ENCODE assay signal across 8 cellular contexts in genomic region chr15:59917504-59918157, GRCh38.
DNase-seq lines count a peak whose midpoint lies in the region; ATAC-seq and TF ChIP-seq lines count a peak whose summit lies in the region.

No MANE protein-coding gene starts in this region.

- peaks cover 15 to 18% (median 17%) of the 10 kb centered on the region in 3 donors for H3K4me1 Mint-ChIP-seq in CD8-positive, alpha-beta memory T cell

- peaks cover 11% of the 10 kb centered on the region for H3K4me1 ChIP-seq in CD8-positive, alpha-beta memory T cell (ENCODE audit: insufficient read depth, low read length)
- no peaks in the 10 kb centered on the region for H3K4me1 ChIP-seq in OCI-LY7 (ENCODE audit: insufficient read depth, low read length, poor library complexity, severe bottlenecking)

- peaks cover 14 to 21% of the 10 kb centered on the region in 2 donors for H3K27me3 Mint-ChIP-seq in CD8-positive, alpha-beta memory T cell

- H3K4me3 ChIP-seq in CD8-positive, alpha-beta memory T cell (ENCODE audit: low read length), result no peak overlapping the region
- H3K4me3 ChIP-seq in OCI-LY7 (ENCODE audit: low read depth, low read length, poor library complexity, severe bottlenecking) (no peak overlapping the region), fibroblast of mammary gland (ENCODE audit: control insufficient read depth, low read depth, low read length) (no peak overlapping the region)

- no peak overlapping the region for H3K27ac ChIP-seq in CD8-positive, alpha-beta memory T cell (ENCODE audit: low read depth, low read length)
- H3K27ac ChIP-seq in OCI-LY7 (ENCODE audit: low read depth, low read length, poor library complexity, severe bottlenecking), result no peak overlapping the region

- no TSS peak for BruUV-seq in OCI-LY7 (replicated peaks; lab: Mats Ljungman, UMichigan)

- POLR2A ChIA-PET in CD8-positive, alpha-beta memory T cell (lab: Charles Lee), result no interaction called here
- POLR2A ChIA-PET in OCI-LY7 (lab: Charles Lee), result interaction anchor here (0.6 kb wide), 1 partner anchor 41 kb away, joined by 3 read pairs; no protein-coding TSS in a partner anchor

- no peaks in the 10 kb centered on the region for H4K20me1 ChIP-seq in OCI-LY7 (ENCODE audit: insufficient read depth, low read length)

- CTCF ChIA-PET in CD8-positive, alpha-beta memory T cell (lab: Charles Lee), result interaction anchor here (0.7 to 3.5 kb wide), 18 partner anchors 11 to 263 kb away, joined by 3 to 25 read pairs (median 3); partner anchors contain the start of gene FOXB1
- CTCF ChIA-PET in OCI-LY7 (lab: Charles Lee; ENCODE audit: unreplicated experiment), result no interaction called here

- no peak overlapping the region for H3K27ac Mint-ChIP-seq in CD8-positive, alpha-beta memory T cell

- peak; percentile 25 to 66 (median 46) for DNase-seq in CD8-positive, alpha-beta memory T cell
- peak; percentile 90 for DNase-seq in HT-29 (ENCODE audit: low spot score)
- peak; percentile 53 for DNase-seq in OCI-LY7 (ENCODE audit: low spot score)
- peak; percentile 61 for DNase-seq in activated T-cell treated with anti-CD3 and anti-CD28 coated beads for 24 hours (ENCODE audit: low read depth)
- peak; percentile 33 for DNase-seq in fibroblast of mammary gland (ENCODE audit: low read depth)
- peak; percentile 29 for DNase-seq in pons (ENCODE audit: low spot score)

- H3K79me2 ChIP-seq in OCI-LY7 (ENCODE audit: insufficient read depth, low read depth, low read length), result no peaks in the 10 kb centered on the region

- ATAC-seq in GM19438 (IDR thresholded peaks at IDR 0.05; ENCODE audit: low read depth, unreplicated experiment), result peak; percentile 71
- no peak for ATAC-seq in HG03097 (IDR thresholded peaks at IDR 0.05; ENCODE audit: low FRiP score, unreplicated experiment)

- intact Hi-C loops in OCI-LY7 (cut with micrococcal nuclease; ENCODE audit: unreplicated experiment), result loop anchor here (5.0 to 10.0 kb wide), 4 partner anchors 207 to 410 kb away; no protein-coding TSS in a partner anchor

- H3K27me3 ChIP-seq in CD8-positive, alpha-beta memory T cell (ENCODE audit: insufficient read depth, low read length, poor library complexity, severe bottlenecking), result no peaks in the 10 kb centered on the region

- no peak overlapping the region for H3K4me2 ChIP-seq in OCI-LY7 (ENCODE audit: low read length)

- H3K36me3 ChIP-seq in CD8-positive, alpha-beta memory T cell (ENCODE audit: insufficient read depth, low read length), result no peaks in the 10 kb centered on the region
- no peaks in the 10 kb centered on the region for H3K36me3 ChIP-seq in OCI-LY7 (ENCODE audit: insufficient read depth, low read length)

- H3K9me2 ChIP-seq in OCI-LY7 (ENCODE audit: insufficient read depth, low read length), result no peaks in the 10 kb centered on the region

- H3K4me3 Mint-ChIP-seq in CD8-positive, alpha-beta memory T cell, result no peak overlapping the region

- TF ChIP-seq CTCF in OCI-LY7 (conservative IDR thresholded peaks at IDR 0.05; ENCODE audit: low read length), result peak; percentile 81
- TF ChIP-seq CTCF in fibroblast of mammary gland (conservative IDR thresholded peaks at IDR 0.05; ENCODE audit: control insufficient read depth, insufficient read depth, low read depth, low read length), result peak; percentile 55

- no peaks in the 10 kb centered on the region for H3K9me3 Mint-ChIP-seq in CD8-positive, alpha-beta memory T cell

- no peaks in the 10 kb centered on the region for H3K36me3 Mint-ChIP-seq in CD8-positive, alpha-beta memory T cell

- H3K9me3 ChIP-seq in CD8-positive, alpha-beta memory T cell (ENCODE audit: low read length), result no peaks in the 10 kb centered on the region
- H3K9me3 ChIP-seq in OCI-LY7 (ENCODE audit: low read length), result no peaks in the 10 kb centered on the region

- no peak overlapping the region for H2AFZ ChIP-seq in OCI-LY7 (ENCODE audit: low read length)

Comparison
In these comparisons a context has a peak if more than half of its experiments do, and no peak if none do; other contexts are left out.
1. DNase-seq: peak in every context shown above with its lines; median percentile 90 in HT-29; 61 in activated T-cell treated with anti-CD3 and anti-CD28 coated beads for 24 hours; 53 in OCI-LY7; 46 in CD8-positive, alpha-beta memory T cell; 33 in fibroblast of mammary gland; 29 in pons.